Comparison of ENCODE assay signal across 8 cellular contexts in genomic region chr2:203328735-203329549, GRCh38. TPM values are rescaled to one million over a fixed set of nuclear protein-coding genes. Genes with fewer than 3 reads are reported as not detected.
A peak's percentile ranks its signal among the peaks of the same experiment; 100 is the strongest.
DNase-seq lines count a peak whose midpoint lies in the region; ATAC-seq and TF ChIP-seq lines count a peak whose summit lies in the region.

No MANE protein-coding gene starts in this region.

- ATAC-seq in HG03196 (IDR thresholded peaks at IDR 0.05; ENCODE audit: unreplicated experiment): peak; percentile 60

- H3F3A ChIP-seq in PC-9 (ENCODE audit: insufficient read depth, low read depth): 0 out of 2 replicates have a peak, but pooled peaks cover 7% of the 10 kb centered on the region

- TF ChIP-seq POLR2A in GM19193 (IDR thresholded peaks at IDR 0.05; ENCODE audit: extremely low read depth, insufficient read depth, insufficient read length): peak; percentile 15

- H3K4me2 ChIP-seq in PC-9 (peak overlapping the region; percentile 85), osteoblast (ENCODE audit: insufficient read depth, low read length) (peak overlapping the region; percentile 82)

- H3K27ac ChIP-seq in PC-9 (no peak overlapping the region), osteoblast (ENCODE audit: low read depth, low read length) (peak overlapping the region; percentile 83), urinary bladder (ENCODE audit: low read depth) (peak overlapping the region; percentile 74)

- intact Hi-C loops in PC-9 (cut with micrococcal nuclease; ENCODE audit: unreplicated experiment): no loop called here

- no peaks in the 10 kb centered on the region for H3K9me2 ChIP-seq in PC-9 (ENCODE audit: insufficient read depth)

- H3K79me2 ChIP-seq in PC-9 (ENCODE audit: low read depth) (peaks cover 53% of the 10 kb centered on the region), osteoblast (ENCODE audit: insufficient read depth, low read length) (peaks cover 63% of the 10 kb centered on the region)

- H3K4me1 ChIP-seq in PC-9 (replicated peaks; ENCODE audit: insufficient read depth) (peaks cover 17% of the 10 kb centered on the region), osteoblast (ENCODE audit: insufficient read depth, low read length) (peaks cover 15% of the 10 kb centered on the region), urinary bladder (ENCODE audit: insufficient read depth) (no peaks in the 10 kb centered on the region)

- H3K36me3 ChIP-seq in BJ (ENCODE audit: control insufficient read depth, insufficient read depth, low read length) (no peaks in the 10 kb centered on the region), PC-9 (ENCODE audit: low read depth) (no peaks in the 10 kb centered on the region), osteoblast (ENCODE audit: insufficient read depth, low read length) (peaks cover under 1% of the 10 kb centered on the region), urinary bladder (ENCODE audit: insufficient read depth) (no peaks in the 10 kb centered on the region)

- DNase-seq in BJ (ENCODE audit: low read depth) (no peak), PC-9 (peak in 1 of 2 experiments; percentile 33), glomerular visceral epithelial cell (ENCODE audit: extremely low spot score) (peak; percentile 55), osteoblast (ENCODE audit: insufficient read length, low spot score, missing footprints) (peak; percentile 87)
- DNase-seq in activated naive CD4-positive, alpha-beta T cell treated with anti-CD3 and anti-CD28 coated beads, Interleukin-2, amount 50 U/mL, for 16 hours: peak; percentile 54

- H3K9me3 ChIP-seq in PC-9 (ENCODE audit: insufficient read depth, low read depth): no peaks in the 10 kb centered on the region
- no peaks in the 10 kb centered on the region for H3K9me3 ChIP-seq in osteoblast (ENCODE audit: low read depth, low read length)

- CTCF ChIA-PET in BJ (lab: Yijun Ruan, JAX): interaction anchor here (0.6 kb wide), 1 partner anchor 107 kb away, joined by 3 read pairs; no protein-coding TSS in a partner anchor
- CTCF ChIA-PET in PC-9 (lab: Charles Lee): interaction anchor here (0.7 kb wide), 1 partner anchor 1948 kb away, joined by 6 read pairs; no protein-coding TSS in a partner anchor

- TF ChIP-seq CTCF in BJ (IDR thresholded peaks at IDR 0.05; ENCODE audit: insufficient read depth, low read depth, low read length) (no peak), PC-9 (conservative IDR thresholded peaks at IDR 0.05) (no peak), osteoblast (IDR thresholded peaks at IDR 0.05; ENCODE audit: extremely low read depth, low read depth, low read length) (no peak)

- no TSS peak for BruUV-seq in PC-9 (replicated peaks; lab: Mats Ljungman, UMichigan)

- H2AFZ ChIP-seq in PC-9 (peak overlapping the region; percentile 93), osteoblast (ENCODE audit: low read length) (peak overlapping the region; percentile 72)

- H4K20me1 ChIP-seq in PC-9 (ENCODE audit: insufficient read depth) (no peaks in the 10 kb centered on the region), osteoblast (ENCODE audit: insufficient read depth, low read length) (peaks cover 20% of the 10 kb centered on the region)

- POLR2A ChIA-PET in BJ (lab: Charles Lee) (interaction anchor here (0.6 kb wide), 1 partner anchor 112 kb away, joined by 4 read pairs; no protein-coding TSS in a partner anchor), PC-9 (lab: Charles Lee; ENCODE audit: unreplicated experiment) (interaction anchor here (0.6 to 0.8 kb wide), 2 partner anchors 483 to 886 kb away, joined by 3 to 5 read pairs; no protein-coding TSS in a partner anchor)

- H3K4me3 ChIP-seq in BJ (ENCODE audit: low read depth, low read length) (peak overlapping the region; percentile 74), PC-9 (peak overlapping the region; percentile 78), osteoblast (ENCODE audit: insufficient read depth, low read length) (peak overlapping the region; percentile 94), urinary bladder (ENCODE audit: low read depth, low read length) (peak overlapping the region; percentile 81)

- H3K27me3 ChIP-seq in BJ (ENCODE audit: control insufficient read depth, insufficient read depth, low read length) (no peaks in the 10 kb centered on the region), PC-9 (ENCODE audit: insufficient read depth, low read depth) (no peaks in the 10 kb centered on the region), osteoblast (ENCODE audit: insufficient read depth, low read length) (no peaks in the 10 kb centered on the region)

- WGBS in urinary bladder: under 1% methylated on average over 32 of the region's 32 CpGs

RNA-seq across cellular contexts. Expression of gene ABI2, which starts 0.7 kb away (rescaled TPM):
- polyA plus RNA-seq in BJ (2011; rRNA removed) (36.1 and 56.2 TPM in 2 replicates), urinary bladder (35.9 TPM)
- polyA minus RNA-seq in BJ (2011; rRNA and poly(A)+ RNA removed): 31.3 and 33.4 TPM in 2 replicates
- total RNA-seq in PC-9 (2021) (31.8 and 54.3 TPM in 2 replicates), osteoblast (38.3 and 38.7 TPM in 2 replicates), urinary bladder (55.0 TPM)
